ENCODE assay signal across 7 cellular contexts in genomic region chr21:41768371-41769042, GRCh38. TPM values are rescaled to one million over a fixed set of nuclear protein-coding genes. Genes with fewer than 3 reads are reported as not detected.
DNase-seq lines count a peak whose midpoint lies in the region; ATAC-seq lines count a peak whose summit lies in the region.

No MANE protein-coding gene starts in this region.

- DNase-seq in GM03348 (ENCODE audit: low spot score) (peak; percentile 68), MG63 (peak; percentile 77), fibroblast of peridontal ligament (ENCODE audit: extremely low read depth) (peak; percentile 58), trophoblast cell (peak; percentile 35 to 44)
- DNase-seq in activated CD4-positive, alpha-beta T cell treated with anti-CD3 and anti-CD28 coated beads, Interleukin-2, amount 50 U/mL, for 1 hour = peak; percentile 13

- no peak overlapping the region for H2AK5ac ChIP-seq in trophoblast cell (ENCODE audit: low read length)

- H3K4me3 ChIP-seq in MG63 = peak overlapping the region; percentile 28
- no peak overlapping the region for H3K4me3 ChIP-seq in trophoblast cell (ENCODE audit: low read depth, low read length)

- H3K27me3 ChIP-seq in MG63 (peaks cover 5% of the 10 kb centered on the region), trophoblast cell (ENCODE audit: insufficient read depth, low read length) (peaks cover 14% of the 10 kb centered on the region)

- H3K23ac ChIP-seq in trophoblast cell (ENCODE audit: low read length) = no peak overlapping the region

- no peak overlapping the region for H4K91ac ChIP-seq in trophoblast cell (ENCODE audit: low read depth, low read length)

- H3K27ac ChIP-seq in trophoblast cell (ENCODE audit: low read depth, low read length) = no peak overlapping the region

- ATAC-seq in HG02938 (IDR thresholded peaks at IDR 0.05; ENCODE audit: unreplicated experiment) (no peak), GM21529 (IDR thresholded peaks at IDR 0.05; ENCODE audit: unreplicated experiment) (no peak)

- H3K18ac ChIP-seq in trophoblast cell (ENCODE audit: low read length) = no peak overlapping the region

- no peak overlapping the region for H2BK5ac ChIP-seq in trophoblast cell (ENCODE audit: low read depth, low read length, poor library complexity)

- WGBS in trophoblast cell (ENCODE audit: extremely low coverage, insufficient coverage, insufficient read length) = no CpG with 5 or more reads among the region's 18 CpGs

- peaks cover 26 to 29% of the 10 kb centered on the region in 2 experiments for H3K4me1 ChIP-seq in trophoblast cell (ENCODE audit: control insufficient read depth in 1 of 2, insufficient read depth in 2 of 2, low read length in 2 of 2)

- H3K79me1 ChIP-seq in trophoblast cell (ENCODE audit: low read length) = peaks cover 8% of the 10 kb centered on the region

- H4K8ac ChIP-seq in trophoblast cell (ENCODE audit: low read depth, low read length) = no peak overlapping the region

- H4K12ac ChIP-seq in trophoblast cell (ENCODE audit: low read depth, low read length) = no peak overlapping the region

- no peak overlapping the region for H2AFZ ChIP-seq in trophoblast cell (ENCODE audit: insufficient read depth, low read length, poor library complexity)

- peaks cover 6% of the 10 kb centered on the region for H3K79me2 ChIP-seq in trophoblast cell (ENCODE audit: control insufficient read depth, insufficient read depth, low read length, poor library complexity)

- no peak overlapping the region for H3K9ac ChIP-seq in trophoblast cell (ENCODE audit: low read length)

- H2BK12ac ChIP-seq in trophoblast cell (ENCODE audit: low read length) = no peak overlapping the region

- no peaks in the 10 kb centered on the region for H3K36me3 ChIP-seq in MG63
- H3K36me3 ChIP-seq in trophoblast cell (ENCODE audit: control insufficient read depth in 1 of 2, insufficient read depth in 2 of 2, low read length in 2 of 2) = no peaks in the 10 kb centered on the region

- no peak overlapping the region for H3K4ac ChIP-seq in trophoblast cell (ENCODE audit: low read depth, low read length)

- no peak overlapping the region for H3K14ac ChIP-seq in trophoblast cell (ENCODE audit: low read length)

- peak overlapping the region; percentile 50 for H3K4me2 ChIP-seq in trophoblast cell (ENCODE audit: low read length)

- H3K9me3 ChIP-seq in MG63 = no peaks in the 10 kb centered on the region
- H3K9me3 ChIP-seq in trophoblast cell (ENCODE audit: insufficient read depth, low read depth, low read length) = peaks cover 3% of the 10 kb centered on the region

- no peak overlapping the region for H2BK120ac ChIP-seq in trophoblast cell (ENCODE audit: insufficient read depth, low read length, poor library complexity)

RNA-seq across cellular contexts. Expression of gene RIPK4, which starts 1.7 kb away (rescaled TPM):
- total RNA-seq in MG63 (2014; rRNA removed; shearing (Covaris generic); ENCODE audit: low replicate concordance) = 0.76 and 2.2 TPM in 2 replicates
- polyA plus RNA-seq in trophoblast cell (2013) = 2.6 and 2.7 TPM in 2 replicates

Comparison
In these comparisons a context has a peak if more than half of its experiments do, and no peak if none do; other contexts are left out.
1. DNase-seq: peak in every context shown above with its lines; median percentile 77 in MG63; 68 in GM03348; 58 in fibroblast of peridontal ligament; 40 in trophoblast cell; 13 in activated CD4-positive, alpha-beta T cell treated with anti-CD3 and anti-CD28 coated beads, Interleukin-2, amount 50 U/mL, for 1 hour.